In genomic region chr12:104785886-104786285, GRCh38 we compare ENCODE assay signal across 31 cellular contexts.
"Had no signal": no experiment of that assay in that cellular context is flagged by ENCODE, and none has a peak within 500 bp of the region (broad histone marks: within the 10 kb centered on the region; RNA-seq: fewer than 3 reads in every experiment).

No MANE protein-coding gene starts in this region.

- H3K4me1 ChIP-seq: ascending aorta, breast epithelium, colonic mucosa had no signal

- H3K36me3 ChIP-seq: ascending aorta, breast epithelium, cardiac muscle cell, colonic mucosa had no signal

- ATAC-seq: activated naive CD4-positive, alpha-beta T cell treated with anti-CD3 and anti-CD28 coated beads, Interleukin-2, amount 50 U/mL, for 72 hours; activated T-cell treated with anti-CD3 and anti-CD28 coated beads, Interleukin-2, amount 50 U/mL, for 72 hours; esophagus mucosa; T-cell had no signal

- FAIRE-seq: endometrium, endothelial cell of umbilical vein, frontal cortex had no signal

- H3K27ac ChIP-seq: ascending aorta, breast epithelium, cardiac muscle cell, colonic mucosa, epithelial cell of prostate had no signal

- DNase-seq: activated CD4-positive, alpha-beta memory T cell treated with anti-CD3 and anti-CD28 coated beads, Interleukin-2, amount 10 ng/mL, durations not matched to agents 7 days and 5 days; activated CD4-positive, alpha-beta T cell treated with anti-CD3 and anti-CD28 coated beads for 1 hour; activated CD4-positive, alpha-beta T cell treated with anti-CD3 and anti-CD28 coated beads for 4 hours; activated CD4-positive, alpha-beta T cell treated with anti-CD3 and anti-CD28 coated beads, Interleukin-2, amount 10 ng/mL, durations not matched to agents 7 days and 5 days; activated CD4-positive, alpha-beta T cell treated with anti-CD3 and anti-CD28 coated beads, Interleukin-2, amount 50 U/mL, for 4 hours; activated CD8-positive, alpha-beta memory T cell treated with anti-CD3 and anti-CD28 coated beads, Interleukin-2, amount 50 U/mL, for 48 hours; activated gamma-delta T cell; activated naive CD4-positive, alpha-beta T cell; activated naive CD4-positive, alpha-beta T cell treated with anti-CD3 and anti-CD28 coated beads, Interleukin-2, amount 10 ng/mL, durations not matched to agents 7 days and 5 days; activated naive CD8-positive, alpha-beta T cell treated with anti-CD3 and anti-CD28 coated beads, Interleukin-2, amount 10 ng/mL, durations not matched to agents 7 days and 5 days; activated T-cell treated with anti-CD3 and anti-CD28 coated beads for 4 hours; activated T-cell treated with anti-CD3 and anti-CD28 coated beads, Interleukin-2, amount 50 U/mL, for 24 hours; activated T-cell treated with anti-CD3 and anti-CD28 coated beads, Interleukin-2, amount 50 U/mL, for 72 hours; central memory CD4-positive, alpha-beta T cell; cerebellar nuclear complex; colonic mucosa; effector CD8-positive, alpha-beta T cell; foreskin fibroblast; head of caudate nucleus; SW 1271; T-cell; T1000 had no signal

- H3K27me3 ChIP-seq: ascending aorta, breast epithelium, cardiac muscle cell, colonic mucosa had no signal

- H3K4me3 ChIP-seq: ascending aorta, breast epithelium, cardiac muscle cell, colonic mucosa had no signal

- H3K9me3 ChIP-seq: ascending aorta, colonic mucosa had no signal
